ENCODE assay signal across 26 cellular contexts in the genomic region with DNA sequence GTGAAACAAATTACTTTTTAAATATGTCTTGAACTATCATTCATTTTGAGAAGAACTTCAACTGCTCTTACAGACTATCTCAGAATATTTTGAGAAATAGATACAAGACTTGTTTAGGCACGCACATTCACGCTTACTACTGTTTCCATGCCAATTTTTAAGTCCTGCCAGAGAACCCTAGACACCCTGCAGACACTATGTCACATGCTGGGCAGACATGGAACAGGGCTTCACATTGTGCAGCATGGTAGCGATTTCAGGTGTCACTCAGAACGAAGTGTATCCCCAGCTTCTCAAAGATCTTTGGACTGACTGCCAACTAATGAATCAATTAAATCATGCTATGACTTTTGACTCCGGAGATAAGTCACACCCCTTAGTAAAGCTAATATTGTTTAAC.
DNase-seq lines count a peak whose midpoint lies in the region; ATAC-seq, FAIRE-seq and TF ChIP-seq lines count a peak whose summit lies in the region.
"Had no signal": no experiment of that assay in that cellular context is flagged by ENCODE, and none has a peak within 500 bp of the region (broad histone marks: within the 10 kb centered on the region; RNA-seq: fewer than 3 reads in every experiment).

No MANE protein-coding gene starts in this region.

- intact Hi-C loops in Right ventricle myocardium superior (cut with DNase I) (no loop called here), cardiac septum (cut with DNase I) (no loop called here), adrenal gland (cut with DNase I) (no loop called here)

- H3K27ac ChIP-seq in adrenal gland = no peak overlapping the region
- H3K27ac ChIP-seq: BLaER1 had no signal

- no peaks in the 10 kb centered on the region for H3K4me1 ChIP-seq in adrenal gland (replicated peaks in 1 of 2)
- H3K4me1 ChIP-seq: BE2C, BLaER1 had no signal

- FAIRE-seq in bronchial epithelial cell (lab: Jason Lieb, UNC) = no peak
- FAIRE-seq: A204.1, GM12878, GM12892, GM18507 had no signal

- H3K9me3 ChIP-seq in adrenal gland (replicated peaks in 1 of 3) = no peaks in the 10 kb centered on the region
- H3K9me3 ChIP-seq: BE2C, BLaER1 had no signal

- WGBS in adrenal gland, 4 donors = 78 to 91% (median 87%) methylated on average over 5 of the region's 5 CpGs

- TF ChIP-seq CTCF in bronchial epithelial cell (IDR thresholded peaks at IDR 0.05; ENCODE audit: insufficient read depth, low read length, severe bottlenecking) (no peak), epithelial cell of esophagus (IDR thresholded peaks at IDR 0.05; ENCODE audit: insufficient read depth, low read depth, low read length, missing control alignments) (no peak), adrenal gland (IDR thresholded peaks at IDR 0.05) (no peak)

- ATAC-seq in Right ventricle myocardium superior (ENCODE audit: poor library complexity) = peak; percentile 57
- ATAC-seq in GM19455 (IDR thresholded peaks at IDR 0.05; ENCODE audit: unreplicated experiment) = no peak
- ATAC-seq: GM12878 had no signal

- no peaks in the 10 kb centered on the region for H3K36me3 ChIP-seq in bronchial epithelial cell (ENCODE audit: control insufficient read depth, insufficient read depth, low read length)
- no peaks in the 10 kb centered on the region for H3K36me3 ChIP-seq in adrenal gland (replicated peaks in 1 of 2)
- H3K36me3 ChIP-seq: BE2C, BLaER1 had no signal

- TF ChIP-seq POLR2A in adrenal gland (IDR thresholded peaks at IDR 0.05) = no peak

- peaks cover 1% of the 10 kb centered on the region for H3K27me3 ChIP-seq in bronchial epithelial cell (ENCODE audit: control insufficient read depth, insufficient read depth, low read length)
- H3K27me3 ChIP-seq in adrenal gland = no peaks in the 10 kb centered on the region
- H3K27me3 ChIP-seq: BE2C, BLaER1 had no signal

- no peak for DNase-seq in Right ventricle myocardium superior
- DNase-seq in cardiac septum (ENCODE audit: low spot score) = no peak
- peak; percentile 6 for DNase-seq in bronchial epithelial cell (ENCODE audit: low read depth)
- DNase-seq in epithelial cell of esophagus (ENCODE audit: low read depth) = peak; percentile 17
- no peak for DNase-seq in adrenal gland
- DNase-seq: 8988T; ACHN; BE2C; C1 segment of cervical spinal cord; CD4-positive, alpha-beta memory T cell; CD4-positive, CD25-positive, alpha-beta regulatory T cell; CD8-positive, alpha-beta memory T cell; COR-L47; DMS 273 treated with DMSO at 0.1 percent for 48 hours; DMS153; DMS53; DMS79; DND-41; EL; GDM1 had no signal

- H3K4me3 ChIP-seq in bronchial epithelial cell (ENCODE audit: low read depth, low read length) = no peak overlapping the region
- no peak overlapping the region for H3K4me3 ChIP-seq in epithelial cell of esophagus (ENCODE audit: low read length)
- no peak overlapping the region for H3K4me3 ChIP-seq in adrenal gland
- H3K4me3 ChIP-seq: BLaER1, GM12878 had no signal

Comparison
In these comparisons a context has a peak if more than half of its experiments do, and no peak if none do; other contexts are left out.
1. DNase-seq: peak in bronchial epithelial cell (single experiment) and epithelial cell of esophagus (single experiment); none in Right ventricle myocardium superior (single experiment), cardiac septum (single experiment) and adrenal gland (0 of 7).